Comparison of ENCODE assay signal across 8 cellular contexts in the genomic region with DNA sequence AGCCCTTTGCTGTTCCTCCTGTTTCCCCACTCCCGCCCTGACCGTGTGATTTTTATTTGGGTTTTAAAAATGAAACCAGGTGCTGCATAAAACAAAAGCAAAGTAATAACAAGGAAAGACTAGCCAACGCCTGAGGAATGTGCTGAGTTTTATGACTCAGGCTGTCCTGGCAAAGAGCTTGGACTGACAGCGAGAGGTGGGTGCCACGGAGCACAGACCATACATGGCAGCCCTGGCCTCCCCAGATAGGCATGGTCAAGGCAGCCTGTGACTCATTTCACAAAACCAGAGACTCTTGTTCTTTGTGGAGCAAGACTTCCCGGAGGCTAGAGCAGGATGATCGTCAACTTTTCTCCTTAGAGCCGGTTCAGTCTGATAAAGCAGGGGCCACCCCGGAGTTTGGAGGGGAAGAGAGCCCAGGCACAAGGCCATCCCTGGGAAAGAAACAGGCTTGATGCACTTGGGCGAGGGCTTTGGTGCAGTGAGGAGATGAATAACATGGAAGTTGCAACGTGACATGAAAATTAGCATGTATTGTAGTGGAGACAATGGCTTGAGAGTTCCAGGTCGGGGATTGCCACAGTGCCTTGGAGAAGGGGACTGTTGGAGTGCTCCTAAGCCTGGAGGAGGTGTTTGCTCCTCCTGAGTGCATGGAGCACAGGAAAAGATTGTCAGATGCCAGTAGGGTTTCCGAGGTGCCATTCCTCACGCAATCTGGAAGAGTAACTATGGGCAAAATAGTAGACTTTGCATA. TPM values are rescaled to one million over a fixed set of nuclear protein-coding genes. Genes with fewer than 3 reads are reported as not detected.
DNase-seq lines count a peak whose midpoint lies in the region; ATAC-seq and TF ChIP-seq lines count a peak whose summit lies in the region.

No MANE protein-coding gene starts in this region.

- H3K27ac Mint-ChIP-seq in GM23338, result no peak overlapping the region; the same call in 1 of the 2 replicates
- H3K27ac Mint-ChIP-seq in WTC11, result peak overlapping the region; percentile 62; the same call in 1 of the 2 replicates

- H3K4me3 ChIP-seq in GM23338, result no peak overlapping the region
- no peak overlapping the region for H3K4me3 ChIP-seq in right cardiac atrium (ENCODE audit: low read length)
- H3K4me3 ChIP-seq in stomach smooth muscle (ENCODE audit: low read length in 2 of 2), result peak overlapping the region; percentile 59 to 76

- no peak for ATAC-seq in GM23338
- ATAC-seq in WTC11, result no peak
- ATAC-seq in right cardiac atrium, result peak; percentile 57 to 73

- H3K27ac ChIP-seq in GM23338 (ENCODE audit: low read depth) (peak overlapping the region; percentile 56; the same call in 1 of the 2 replicates), right cardiac atrium (ENCODE audit: low read length) (peak overlapping the region; percentile 85), stomach smooth muscle (ENCODE audit: low read length) (peak overlapping the region; percentile 98)

- H3K9me3 ChIP-seq in right cardiac atrium (ENCODE audit: control insufficient read depth, low read length), result no peaks in the 10 kb centered on the region
- no peaks in the 10 kb centered on the region for H3K9me3 ChIP-seq in stomach smooth muscle (ENCODE audit: control insufficient read depth in 2 of 2, low read length in 2 of 2)

- H3K27me3 ChIP-seq in GM23338 (ENCODE audit: insufficient read depth), result no peaks in the 10 kb centered on the region
- H3K27me3 ChIP-seq in right cardiac atrium (ENCODE audit: control insufficient read depth, insufficient read depth), result no peaks in the 10 kb centered on the region
- H3K27me3 ChIP-seq in stomach smooth muscle (ENCODE audit: control insufficient read depth in 1 of 2, insufficient read depth in 2 of 2, low read length in 2 of 2), result no peaks in the 10 kb centered on the region

- TF ChIP-seq CTCF in GM23338 (conservative IDR thresholded peaks at IDR 0.05; ENCODE audit: low read depth in 2 of 2), result no peak
- no peak for TF ChIP-seq CTCF in WTC11 (IDR thresholded peaks at IDR 0.05)

- CTCF ChIA-PET in WTC11 (lab: Charles Lee), result no interaction called here

- WGBS in right cardiac atrium, result 43% methylated on average over 14 of the region's 14 CpGs

- H3F3A ChIP-seq in GM23338 (replicated peaks; ENCODE audit: low read depth), result peaks cover 9% of the 10 kb centered on the region

- no peaks in the 10 kb centered on the region; the same call in 2 of the 3 replicates for H3K36me3 Mint-ChIP-seq in GM23338 (ENCODE audit: low read depth)
- peaks cover 14% of the 10 kb centered on the region for H3K36me3 Mint-ChIP-seq in WTC11

- H3K9me3 Mint-ChIP-seq in GM23338 (no peaks in the 10 kb centered on the region), WTC11 (no peaks in the 10 kb centered on the region)

- H3K36me3 ChIP-seq in GM23338 (ENCODE audit: insufficient read depth), result no peaks in the 10 kb centered on the region
- H3K36me3 ChIP-seq in stomach smooth muscle (ENCODE audit: control insufficient read depth in 2 of 2, insufficient read depth in 2 of 2, low read length in 2 of 2), result no peaks in the 10 kb centered on the region

- no peaks in the 10 kb centered on the region for H3K79me2 ChIP-seq in GM23338 (replicated peaks; ENCODE audit: insufficient read depth)

- peak overlapping the region; percentile 72 to 86 for H3K9ac ChIP-seq in stomach smooth muscle (ENCODE audit: low read length in 2 of 2)

- peak overlapping the region; percentile 68; the same call in 1 of the 2 replicates for H2AFZ ChIP-seq in GM23338

- peaks cover 37% of the 10 kb centered on the region for H3K4me1 Mint-ChIP-seq in GM23338
- H3K4me1 Mint-ChIP-seq in WTC11, result peaks cover 50% of the 10 kb centered on the region

- POLR2A ChIA-PET in WTC11 (lab: Charles Lee), result no interaction called here

- H3K4me3 Mint-ChIP-seq in GM23338, result no peak overlapping the region; the same call in 2 of the 3 replicates
- H3K4me3 Mint-ChIP-seq in WTC11, result 0 out of 2 replicates have a peak overlapping the region, but pooled peaks have one; percentile 16

- H3K27me3 Mint-ChIP-seq in GM23338 (ENCODE audit: insufficient read depth, low read depth, poor library complexity) (peaks cover 9% of the 10 kb centered on the region), WTC11 (ENCODE audit: low read depth) (no peaks in the 10 kb centered on the region)

- peaks cover 38% of the 10 kb centered on the region for H3K4me1 ChIP-seq in GM23338 (ENCODE audit: insufficient read depth)
- H3K4me1 ChIP-seq in right cardiac atrium (ENCODE audit: control insufficient read depth, insufficient read depth, low read length), result peaks cover 24% of the 10 kb centered on the region
- H3K4me1 ChIP-seq in stomach smooth muscle (ENCODE audit: control insufficient read depth, insufficient read depth, low read length), result peaks cover 43% of the 10 kb centered on the region

- DNase-seq in AG08396 (ENCODE audit: low spot score) (peak; percentile 88), GM23338 (ENCODE audit: low spot score) (no peak), WTC11 (ENCODE audit: low spot score) (no peak), right cardiac atrium (peak; percentile 67 to 79 (median 76)), NCI-H1105 treated with DMSO at 0.1 percent for 48 hours (lab: John Stamatoyannopoulos, UW) (no peak), NCI-H2107 (lab: John Stamatoyannopoulos, UW) (no peak), GDM1 (lab: John Stamatoyannopoulos, UW) (no peak)

- H3K9me2 ChIP-seq in GM23338 (ENCODE audit: insufficient read depth), result peaks cover 4% of the 10 kb centered on the region; the same call in 1 of the 2 replicates

- H3K4me2 ChIP-seq in GM23338, result peak overlapping the region; percentile 34; the same call in 1 of the 2 replicates

- intact Hi-C loops in right cardiac atrium (cut with DNase I), result loop anchor here in 2 of 4 donors (5.0 to 10.0 kb wide), 4 partner anchors 80 to 200 kb away; a partner anchor contains a TSS

- H4K20me1 ChIP-seq in GM23338 (replicated peaks; ENCODE audit: insufficient read depth), result no peaks in the 10 kb centered on the region

TF ChIP-seq in GM23338, 12 proteins besides CTCF, POLR2A, EP300 and RAD21:
- no peak for TF ChIP-seq ZNF331 (CRISPR knock-in tag; IDR thresholded peaks at IDR 0.05; ENCODE audit: low read depth)
- TF ChIP-seq, protein P1, sequence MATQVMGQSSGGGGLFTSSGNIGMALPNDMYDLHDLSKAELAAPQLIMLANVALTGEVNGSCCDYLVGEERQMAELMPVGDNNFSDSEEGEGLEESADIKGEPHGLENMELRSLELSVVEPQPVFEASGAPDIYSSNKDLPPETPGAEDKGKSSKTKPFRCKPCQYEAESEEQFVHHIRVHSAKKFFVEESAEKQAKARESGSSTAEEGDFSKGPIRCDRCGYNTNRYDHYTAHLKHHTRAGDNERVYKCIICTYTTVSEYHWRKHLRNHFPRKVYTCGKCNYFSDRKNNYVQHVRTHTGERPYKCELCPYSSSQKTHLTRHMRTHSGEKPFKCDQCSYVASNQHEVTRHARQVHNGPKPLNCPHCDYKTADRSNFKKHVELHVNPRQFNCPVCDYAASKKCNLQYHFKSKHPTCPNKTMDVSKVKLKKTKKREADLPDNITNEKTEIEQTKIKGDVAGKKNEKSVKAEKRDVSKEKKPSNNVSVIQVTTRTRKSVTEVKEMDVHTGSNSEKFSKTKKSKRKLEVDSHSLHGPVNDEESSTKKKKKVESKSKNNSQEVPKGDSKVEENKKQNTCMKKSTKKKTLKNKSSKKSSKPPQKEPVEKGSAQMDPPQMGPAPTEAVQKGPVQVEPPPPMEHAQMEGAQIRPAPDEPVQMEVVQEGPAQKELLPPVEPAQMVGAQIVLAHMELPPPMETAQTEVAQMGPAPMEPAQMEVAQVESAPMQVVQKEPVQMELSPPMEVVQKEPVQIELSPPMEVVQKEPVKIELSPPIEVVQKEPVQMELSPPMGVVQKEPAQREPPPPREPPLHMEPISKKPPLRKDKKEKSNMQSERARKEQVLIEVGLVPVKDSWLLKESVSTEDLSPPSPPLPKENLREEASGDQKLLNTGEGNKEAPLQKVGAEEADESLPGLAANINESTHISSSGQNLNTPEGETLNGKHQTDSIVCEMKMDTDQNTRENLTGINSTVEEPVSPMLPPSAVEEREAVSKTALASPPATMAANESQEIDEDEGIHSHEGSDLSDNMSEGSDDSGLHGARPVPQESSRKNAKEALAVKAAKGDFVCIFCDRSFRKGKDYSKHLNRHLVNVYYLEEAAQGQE (IDR thresholded peaks at IDR 0.05; ENCODE audit: unreplicated experiment), result no peak
- no peak for TF ChIP-seq STAT1 (IDR thresholded peaks at IDR 0.05; ENCODE audit: unreplicated experiment)

TF ChIP-seq in WTC11, 78 proteins besides CTCF, POLR2A, EP300 and RAD21 (continues in another document):
- TF ChIP-seq IRF2 (CRISPR knock-in tag; IDR thresholded peaks at IDR 0.05; ENCODE audit: borderline replicate concordance, low read depth) (no peak), GRHL2 (CRISPR knock-in tag; IDR thresholded peaks at IDR 0.05; ENCODE audit: insufficient replicate concordance, severe bottlenecking) (no peak)
- TF ChIP-seq, protein P2, sequence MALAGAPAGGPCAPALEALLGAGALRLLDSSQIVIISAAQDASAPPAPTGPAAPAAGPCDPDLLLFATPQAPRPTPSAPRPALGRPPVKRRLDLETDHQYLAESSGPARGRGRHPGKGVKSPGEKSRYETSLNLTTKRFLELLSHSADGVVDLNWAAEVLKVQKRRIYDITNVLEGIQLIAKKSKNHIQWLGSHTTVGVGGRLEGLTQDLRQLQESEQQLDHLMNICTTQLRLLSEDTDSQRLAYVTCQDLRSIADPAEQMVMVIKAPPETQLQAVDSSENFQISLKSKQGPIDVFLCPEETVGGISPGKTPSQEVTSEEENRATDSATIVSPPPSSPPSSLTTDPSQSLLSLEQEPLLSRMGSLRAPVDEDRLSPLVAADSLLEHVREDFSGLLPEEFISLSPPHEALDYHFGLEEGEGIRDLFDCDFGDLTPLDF (CRISPR knock-in tag; IDR thresholded peaks at IDR 0.05), result no peak
- TF ChIP-seq, protein P3, sequence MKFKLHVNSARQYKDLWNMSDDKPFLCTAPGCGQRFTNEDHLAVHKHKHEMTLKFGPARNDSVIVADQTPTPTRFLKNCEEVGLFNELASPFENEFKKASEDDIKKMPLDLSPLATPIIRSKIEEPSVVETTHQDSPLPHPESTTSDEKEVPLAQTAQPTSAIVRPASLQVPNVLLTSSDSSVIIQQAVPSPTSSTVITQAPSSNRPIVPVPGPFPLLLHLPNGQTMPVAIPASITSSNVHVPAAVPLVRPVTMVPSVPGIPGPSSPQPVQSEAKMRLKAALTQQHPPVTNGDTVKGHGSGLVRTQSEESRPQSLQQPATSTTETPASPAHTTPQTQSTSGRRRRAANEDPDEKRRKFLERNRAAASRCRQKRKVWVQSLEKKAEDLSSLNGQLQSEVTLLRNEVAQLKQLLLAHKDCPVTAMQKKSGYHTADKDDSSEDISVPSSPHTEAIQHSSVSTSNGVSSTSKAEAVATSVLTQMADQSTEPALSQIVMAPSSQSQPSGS (CRISPR knock-in tag; IDR thresholded peaks at IDR 0.05; ENCODE audit: borderline replicate concordance, low read depth), result no peak

RNA-seq across cellular contexts. Expression of a gene that starts 54.8 kb away (rescaled TPM):
- total RNA-seq in GM23338 (2014; rRNA removed; shearing (Covaris generic)), result not detected in 2 replicates
- polyA plus RNA-seq in GM23338 (2016; fragmentation: Nextera tagmentation; extraction: Ambion mirVana) (0.71 TPM in 1 of 2 replicates, not detected in the other), right cardiac atrium (not detected)
- total RNA-seq in WTC11 (2021) (7.8 to 15.4 TPM (median 8.6 TPM) in 3 replicates), right cardiac atrium (not detected)

Comparison
In these comparisons a context has a peak if more than half of its experiments do, and no peak if none do; other contexts are left out.
1. DNase-seq: peak in AG08396 (single experiment) and right cardiac atrium (3 of 3); none in GM23338 (single experiment), WTC11 (single experiment), NCI-H1105 treated with DMSO at 0.1 percent for 48 hours (single experiment), NCI-H2107 (single experiment) and GDM1 (single experiment).
2. ATAC-seq: peak in right cardiac atrium (2 of 2); none in GM23338 (single experiment) and WTC11 (single experiment).
3. H3K4me3 ChIP-seq: peak in stomach smooth muscle (2 of 2); none in GM23338 (single experiment) and right cardiac atrium (single experiment).
4. Peak in every context shown above with its lines, with median percentiles within 50 percentile points of each other: H3K27ac ChIP-seq.